Comparison of ENCODE assay signal across 1 cellular context in the genomic region with DNA sequence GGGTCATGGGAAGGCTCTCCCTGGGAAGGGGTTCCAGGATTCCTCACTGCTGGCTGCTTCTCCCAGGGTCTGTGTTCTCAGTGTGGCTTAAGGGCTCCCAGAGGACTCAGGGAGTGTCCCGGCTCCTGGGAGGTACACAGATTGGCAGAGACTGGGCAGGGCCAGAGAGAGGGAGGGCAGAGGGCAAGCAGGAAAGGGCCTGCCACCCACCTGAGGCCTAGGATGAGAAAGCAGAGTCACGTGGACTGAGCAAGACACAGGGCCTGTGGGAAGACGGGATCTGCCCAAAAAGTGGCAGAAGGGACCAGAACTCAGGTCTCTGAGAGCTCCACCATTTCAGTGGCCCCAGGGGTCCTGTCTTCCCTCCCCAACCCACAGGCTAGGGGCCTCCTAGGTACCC.
TF ChIP-seq lines count a peak whose summit lies in the region.

No MANE protein-coding gene starts in this region.

TF ChIP-seq in K562, 482 proteins besides CTCF, POLR2A, EP300 and RAD21:
- TF ChIP-seq POLR2AphosphoS5 (IDR thresholded peaks at IDR 0.05; ENCODE audit: control insufficient read depth, insufficient read depth, low read depth, low read length) = peak; percentile 27; the same call in 1 of the 2 replicates
- no peak for TF ChIP-seq MAZ (CRISPR knock-in tag; conservative IDR thresholded peaks at IDR 0.05 in 1 of 2, IDR thresholded peaks at IDR 0.05 in 1 of 2)
- no peak for TF ChIP-seq NFE2L1 (tag; IDR thresholded peaks at IDR 0.05; ENCODE audit: borderline replicate concordance, low read depth)
- TF ChIP-seq EGR1 (conservative IDR thresholded peaks at IDR 0.05) = no peak
- no peak for TF ChIP-seq ZBTB5 (IDR thresholded peaks at IDR 0.05)
- no peak for TF ChIP-seq SOX6 (IDR thresholded peaks at IDR 0.05)
- no peak for TF ChIP-seq ERF (CRISPR knock-in tag; IDR thresholded peaks at IDR 0.05)
- no peak for TF ChIP-seq MAFK (IDR thresholded peaks at IDR 0.05; ENCODE audit: low read length)
- 0 out of 2 replicates have a peak, but pooled peaks have one; percentile 16 for TF ChIP-seq USF1 (CRISPR knock-in tag; IDR thresholded peaks at IDR 0.05)
- no peak for TF ChIP-seq ZNF79 (CRISPR knock-in tag; IDR thresholded peaks at IDR 0.05; ENCODE audit: low read depth)
- TF ChIP-seq NR4A1 (CRISPR knock-in tag; IDR thresholded peaks at IDR 0.05) = no peak
- no peak for TF ChIP-seq NR4A1 (tag; IDR thresholded peaks at IDR 0.05)
- TF ChIP-seq ZNF224 (CRISPR knock-in tag; IDR thresholded peaks at IDR 0.05) = no peak
- no peak for TF ChIP-seq REST (CRISPR knock-in tag; IDR thresholded peaks at IDR 0.05; ENCODE audit: low read depth)
- TF ChIP-seq SMARCC2 (IDR thresholded peaks at IDR 0.05; ENCODE audit: low read depth) = no peak
- TF ChIP-seq CHD7 (IDR thresholded peaks at IDR 0.05; ENCODE audit: low read depth, low read length) = no peak
- no peak for TF ChIP-seq JUNB (CRISPR knock-in tag; conservative IDR thresholded peaks at IDR 0.05)
- peak; percentile 6 for TF ChIP-seq POLR2B (IDR thresholded peaks at IDR 0.05; ENCODE audit: low read depth, partially characterized antibody)
- no peak for TF ChIP-seq EZH2 (IDR thresholded peaks at IDR 0.05; ENCODE audit: borderline replicate concordance, low read depth, low read length)
- no peak for TF ChIP-seq FUS (optimal IDR thresholded peaks at IDR 0.05; ENCODE audit: low read depth, low read length)
- no peak for TF ChIP-seq ZKSCAN1 (IDR thresholded peaks at IDR 0.05; ENCODE audit: low read depth, low read length)
